ENCODE assay signal across 1 cellular context in the genomic region with DNA sequence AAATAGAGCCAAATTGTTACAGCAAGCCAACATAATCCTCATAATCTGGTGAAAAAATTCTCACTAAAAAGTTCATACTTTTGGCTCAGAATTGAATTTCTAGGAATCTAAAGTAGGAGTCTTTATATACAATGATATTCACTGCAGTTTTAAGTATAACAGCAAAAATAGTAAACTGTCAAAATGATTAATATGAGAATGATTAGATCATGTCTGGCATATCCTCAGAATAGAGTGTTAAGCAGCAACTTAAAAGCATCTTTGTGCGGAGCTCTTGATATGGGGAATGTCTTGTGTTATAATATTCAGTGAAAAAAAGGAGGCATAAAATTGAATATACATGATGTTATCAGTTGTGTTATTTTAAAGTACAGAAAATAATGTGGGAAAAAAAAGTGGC.
TF ChIP-seq lines count a peak whose summit lies in the region.

No MANE protein-coding gene starts in this region.

TF ChIP-seq in K562, 482 proteins besides CTCF, POLR2A, EP300 and RAD21 (continued from another document):
- TF ChIP-seq, protein P1, sequence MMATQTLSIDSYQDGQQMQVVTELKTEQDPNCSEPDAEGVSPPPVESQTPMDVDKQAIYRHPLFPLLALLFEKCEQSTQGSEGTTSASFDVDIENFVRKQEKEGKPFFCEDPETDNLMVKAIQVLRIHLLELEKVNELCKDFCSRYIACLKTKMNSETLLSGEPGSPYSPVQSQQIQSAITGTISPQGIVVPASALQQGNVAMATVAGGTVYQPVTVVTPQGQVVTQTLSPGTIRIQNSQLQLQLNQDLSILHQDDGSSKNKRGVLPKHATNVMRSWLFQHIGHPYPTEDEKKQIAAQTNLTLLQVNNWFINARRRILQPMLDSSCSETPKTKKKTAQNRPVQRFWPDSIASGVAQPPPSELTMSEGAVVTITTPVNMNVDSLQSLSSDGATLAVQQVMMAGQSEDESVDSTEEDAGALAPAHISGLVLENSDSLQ (IDR thresholded peaks at IDR 0.05): 0 out of 2 replicates have a peak, but pooled peaks have one; percentile 10
- TF ChIP-seq GABPB2 (CRISPR knock-in tag; conservative IDR thresholded peaks at IDR 0.05) (no peak), MEIS2 (IDR thresholded peaks at IDR 0.05; ENCODE audit: partially characterized antibody) (peak; percentile 70), CTBP1 (IDR thresholded peaks at IDR 0.05; ENCODE audit: borderline replicate concordance) (no peak), ZC3H11A (IDR thresholded peaks at IDR 0.05; ENCODE audit: low read depth, low read length) (no peak), ZNF592 (IDR thresholded peaks at IDR 0.05) (no peak), PHF8 (IDR thresholded peaks at IDR 0.05; ENCODE audit: borderline replicate concordance, low read length) (no peak), ZNF41 (CRISPR knock-in tag; conservative IDR thresholded peaks at IDR 0.05) (no peak), GTF2A2 (tag; IDR thresholded peaks at IDR 0.05) (no peak), SNRNP70 (optimal IDR thresholded peaks at IDR 0.05; ENCODE audit: low read depth, low read length) (no peak), ZNF140 (CRISPR knock-in tag; IDR thresholded peaks at IDR 0.05) (no peak), EGR1 (conservative IDR thresholded peaks at IDR 0.05) (no peak), DPF2 (IDR thresholded peaks at IDR 0.05) (no peak)
